ENCODE assay signal across 3 cellular contexts in the genomic region with DNA sequence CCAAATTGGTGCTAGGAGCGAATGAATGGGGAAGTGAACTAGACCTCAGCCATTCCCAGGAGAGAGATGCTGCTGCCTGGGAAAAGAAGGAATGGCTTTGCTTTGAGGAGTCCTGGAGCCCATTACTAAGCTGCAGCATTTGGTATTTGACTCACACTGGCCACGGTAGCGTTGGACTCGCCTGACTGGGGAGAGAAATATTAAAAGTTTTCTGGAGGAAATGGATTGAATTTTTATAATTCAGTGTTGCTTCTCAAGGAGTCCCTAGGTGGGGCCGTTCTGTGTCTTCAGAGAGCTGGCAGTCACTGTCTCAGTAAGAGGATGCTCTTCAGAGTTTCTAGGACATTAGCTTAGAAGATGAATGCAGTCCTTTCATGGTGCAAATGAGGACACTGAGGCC.
A peak's percentile ranks its signal among the peaks of the same experiment; 100 is the strongest.
TF ChIP-seq lines count a peak whose summit lies in the region.

No MANE protein-coding gene starts in this region.

TF ChIP-seq in SK-N-SH, 30 proteins besides CTCF, POLR2A, EP300 and RAD21:
- TF ChIP-seq SIN3A (IDR thresholded peaks at IDR 0.05; ENCODE audit: borderline replicate concordance, low read depth, low read length): no peak
- TF ChIP-seq SMC3 (IDR thresholded peaks at IDR 0.05; ENCODE audit: low read depth, low read length): no peak

TF ChIP-seq in SK-N-SH treated with all-trans-retinoic acid at 6 μM for 48 hours, 23 proteins besides CTCF, POLR2A, EP300 and RAD21:
- TF ChIP-seq OSR1 (CRISPR knock-in tag; IDR thresholded peaks at IDR 0.05) (no peak), ARNTL (CRISPR knock-in tag; IDR thresholded peaks at IDR 0.05; ENCODE audit: borderline replicate concordance, low read depth) (no peak), TCF4 (CRISPR knock-in tag; IDR thresholded peaks at IDR 0.05; ENCODE audit: borderline replicate concordance) (no peak)
- TF ChIP-seq, protein P1, sequence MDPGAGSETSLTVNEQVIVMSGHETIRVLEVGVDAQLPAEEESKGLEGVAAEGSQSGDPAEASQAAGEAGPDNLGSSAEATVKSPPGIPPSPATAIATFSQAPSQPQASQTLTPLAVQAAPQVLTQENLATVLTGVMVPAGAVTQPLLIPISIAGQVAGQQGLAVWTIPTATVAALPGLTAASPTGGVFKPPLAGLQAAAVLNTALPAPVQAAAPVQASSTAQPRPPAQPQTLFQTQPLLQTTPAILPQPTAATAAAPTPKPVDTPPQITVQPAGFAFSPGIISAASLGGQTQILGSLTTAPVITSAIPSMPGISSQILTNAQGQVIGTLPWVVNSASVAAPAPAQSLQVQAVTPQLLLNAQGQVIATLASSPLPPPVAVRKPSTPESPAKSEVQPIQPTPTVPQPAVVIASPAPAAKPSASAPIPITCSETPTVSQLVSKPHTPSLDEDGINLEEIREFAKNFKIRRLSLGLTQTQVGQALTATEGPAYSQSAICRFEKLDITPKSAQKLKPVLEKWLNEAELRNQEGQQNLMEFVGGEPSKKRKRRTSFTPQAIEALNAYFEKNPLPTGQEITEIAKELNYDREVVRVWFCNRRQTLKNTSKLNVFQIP (CRISPR knock-in tag; IDR thresholded peaks at IDR 0.05; ENCODE audit: borderline replicate concordance, low read depth): no peak
- TF ChIP-seq, protein P2, sequence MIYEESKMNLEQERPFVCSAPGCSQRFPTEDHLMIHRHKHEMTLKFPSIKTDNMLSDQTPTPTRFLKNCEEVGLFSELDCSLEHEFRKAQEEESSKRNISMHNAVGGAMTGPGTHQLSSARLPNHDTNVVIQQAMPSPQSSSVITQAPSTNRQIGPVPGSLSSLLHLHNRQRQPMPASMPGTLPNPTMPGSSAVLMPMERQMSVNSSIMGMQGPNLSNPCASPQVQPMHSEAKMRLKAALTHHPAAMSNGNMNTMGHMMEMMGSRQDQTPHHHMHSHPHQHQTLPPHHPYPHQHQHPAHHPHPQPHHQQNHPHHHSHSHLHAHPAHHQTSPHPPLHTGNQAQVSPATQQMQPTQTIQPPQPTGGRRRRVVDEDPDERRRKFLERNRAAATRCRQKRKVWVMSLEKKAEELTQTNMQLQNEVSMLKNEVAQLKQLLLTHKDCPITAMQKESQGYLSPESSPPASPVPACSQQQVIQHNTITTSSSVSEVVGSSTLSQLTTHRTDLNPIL (CRISPR knock-in tag; IDR thresholded peaks at IDR 0.05; ENCODE audit: low read depth): no peak

TF ChIP-seq in K562, 482 proteins besides CTCF, POLR2A, EP300 and RAD21:
- TF ChIP-seq SPI1 (IDR thresholded peaks at IDR 0.05; ENCODE audit: borderline replicate concordance, low read depth, low read length) (peak; percentile 77; the same call in 1 of the 2 replicates), SMARCE1 (IDR thresholded peaks at IDR 0.05) (no peak)
